29 cellular contexts compared by ENCODE assay signal in genomic region chr3:134495980-134496379, GRCh38.
"Had no signal": no experiment of that assay in that cellular context is flagged by ENCODE, and none has a peak within 500 bp of the region (broad histone marks: within the 10 kb centered on the region; RNA-seq: fewer than 3 reads in every experiment).

No MANE protein-coding gene starts in this region.

- H3K9me3 ChIP-seq: esophagus squamous epithelium, pancreas, prostate gland, sigmoid colon, uterus had no signal

- ATAC-seq: pancreas; stimulated activated memory B cell treated with anti-CD40 and anti-IgM and Interleukin-4, amounts not matched to agents 10 μg/mL and 1 μg/mL and 100 μg/mL, for 72 hours had no signal

- H3K9me3 Mint-ChIP-seq: endodermal cell had no signal

- H3K4me3 Mint-ChIP-seq: activated B cell treated with CpG ODN at 0.5 μM for 24 hours; activated CD8-positive, alpha-beta memory T cell treated with anti-CD3 and anti-CD28 coated beads, Interleukin-2, amount 10 ng/mL, durations not matched to agents 7 days and 5 days; activated CD8-positive, alpha-beta T cell treated with anti-CD3 and anti-CD28 coated beads for 36 hours; activated naive CD4-positive, alpha-beta T cell treated with anti-CD3 and anti-CD28 coated beads, Interleukin-2, amount 10 ng/mL, durations not matched to agents 7 days and 5 days; activated naive CD8-positive, alpha-beta T cell treated with anti-CD3 and anti-CD28 coated beads, Interleukin-2, amount 10 ng/mL, durations not matched to agents 7 days and 5 days; activated T-cell treated with anti-CD3 and anti-CD28 coated beads, Interleukin-2, amount 50 U/mL, for 72 hours; dendritic cell treated with granulocyte-macrophage colony-stimulating factor and Interleukin-4, amounts not matched to agents 40 ng/mL and 50 ng/mL, for 4 days; endodermal cell; naive B cell; stimulated activated memory B cell treated with anti-CD40 and anti-IgM and Interleukin-4, amounts not matched to agents 10 μg/mL and 1 μg/mL and 100 μg/mL, for 72 hours; stimulated activated naive CD8-positive, alpha-beta T cell treated with anti-CD3 and anti-CD28 coated beads, Interleukin-15, amount 100 ng/mL, for 72 hours; type B pancreatic cell had no signal

- H3K36me3 ChIP-seq: brain microvascular endothelial cell, prostate gland, uterus had no signal

- H3K4me2 ChIP-seq: smooth muscle cell had no signal

- H3K27ac ChIP-seq: brain microvascular endothelial cell, esophagus squamous epithelium, pancreas, prostate gland, sigmoid colon, uterus had no signal

- H3K4me3 ChIP-seq: esophagus squamous epithelium, pancreas, prostate gland, sigmoid colon, smooth muscle cell, uterus had no signal

- H3K4me1 ChIP-seq: pancreas, prostate gland, sigmoid colon, uterus had no signal

- H3K27ac Mint-ChIP-seq: activated B cell treated with CpG ODN at 0.5 μM for 24 hours; activated CD8-positive, alpha-beta memory T cell treated with anti-CD3 and anti-CD28 coated beads, Interleukin-2, amount 10 ng/mL, durations not matched to agents 7 days and 5 days; activated CD8-positive, alpha-beta T cell treated with anti-CD3 and anti-CD28 coated beads for 36 hours; activated naive CD4-positive, alpha-beta T cell treated with anti-CD3 and anti-CD28 coated beads, Interleukin-2, amount 10 ng/mL, durations not matched to agents 7 days and 5 days; activated T-cell treated with anti-CD3 and anti-CD28 coated beads, Interleukin-2, amount 50 U/mL, for 72 hours; dendritic cell treated with granulocyte-macrophage colony-stimulating factor and Interleukin-4, amounts not matched to agents 40 ng/mL and 50 ng/mL, for 4 days; endodermal cell; naive B cell; stimulated activated memory B cell treated with anti-CD40 and anti-IgM and Interleukin-4, amounts not matched to agents 10 μg/mL and 1 μg/mL and 100 μg/mL, for 72 hours; stimulated activated naive CD8-positive, alpha-beta T cell treated with anti-CD3 and anti-CD28 coated beads, Interleukin-15, amount 100 ng/mL, for 72 hours; type B pancreatic cell had no signal

- H3K27me3 ChIP-seq: brain microvascular endothelial cell, esophagus squamous epithelium, pancreas, sigmoid colon, uterus had no signal

- DNase-seq: activated B cell treated with CpG ODN at 0.5 μM for 24 hours; activated CD4-positive, alpha-beta T cell treated with anti-CD3 and anti-CD28 coated beads, Interleukin-2, amount 50 U/mL, for 1 hour; activated CD8-positive, alpha-beta memory T cell treated with anti-CD3 and anti-CD28 coated beads, Interleukin-2, amount 10 ng/mL, durations not matched to agents 7 days and 5 days; activated CD8-positive, alpha-beta T cell treated with anti-CD3 and anti-CD28 coated beads for 36 hours; activated effector memory CD4-positive, alpha-beta T cell treated with Interleukin-2 at 50 U/mL for 16 hours; activated naive CD4-positive, alpha-beta T cell treated with anti-CD3 and anti-CD28 coated beads, Interleukin-2, amount 10 ng/mL, durations not matched to agents 7 days and 5 days; activated naive CD8-positive, alpha-beta T cell treated with anti-CD3 and anti-CD28 coated beads, Interleukin-2, amount 10 ng/mL, durations not matched to agents 7 days and 5 days; activated T-cell treated with anti-CD3 and anti-CD28 coated beads, Interleukin-2, amount 50 U/mL, for 72 hours; brain microvascular endothelial cell; central memory CD4-positive, alpha-beta T cell; endodermal cell; esophagus squamous epithelium; left ventricle myocardium superior; naive B cell; nucleus accumbens; pancreas; retina; sigmoid colon; stimulated activated CD4-positive, alpha-beta T cell treated with anti-CD3 and anti-CD28 coated beads, Interleukin-1b, Interleukin-23, amount 100 ng/mL, for 48 hours; stimulated activated CD4-positive, alpha-beta T cell treated with anti-CD3 and anti-CD28 coated beads, Interleukin-4, amount 100 ng/mL, for 4 hours; stimulated activated CD8-positive, alpha-beta memory T cell treated with anti-CD3 and anti-CD28 coated beads, Interleukin-4, amount 100 ng/mL, for 48 hours; stimulated activated naive CD8-positive, alpha-beta T cell treated with anti-CD3 and anti-CD28 coated beads, Interleukin-15, amount 100 ng/mL, for 72 hours; substantia nigra; uterus had no signal

- H3K4me1 Mint-ChIP-seq: endodermal cell had no signal

- H3K27me3 Mint-ChIP-seq: activated B cell treated with CpG ODN at 0.5 μM for 24 hours; activated CD8-positive, alpha-beta memory T cell treated with anti-CD3 and anti-CD28 coated beads, Interleukin-2, amount 10 ng/mL, durations not matched to agents 7 days and 5 days; activated CD8-positive, alpha-beta T cell treated with anti-CD3 and anti-CD28 coated beads for 36 hours; activated naive CD4-positive, alpha-beta T cell treated with anti-CD3 and anti-CD28 coated beads, Interleukin-2, amount 10 ng/mL, durations not matched to agents 7 days and 5 days; activated naive CD8-positive, alpha-beta T cell treated with anti-CD3 and anti-CD28 coated beads, Interleukin-2, amount 10 ng/mL, durations not matched to agents 7 days and 5 days; dendritic cell treated with granulocyte-macrophage colony-stimulating factor and Interleukin-4, amounts not matched to agents 40 ng/mL and 50 ng/mL, for 4 days; naive B cell; stimulated activated memory B cell treated with anti-CD40 and anti-IgM and Interleukin-4, amounts not matched to agents 10 μg/mL and 1 μg/mL and 100 μg/mL, for 72 hours; stimulated activated naive CD8-positive, alpha-beta T cell treated with anti-CD3 and anti-CD28 coated beads, Interleukin-15, amount 100 ng/mL, for 72 hours; type B pancreatic cell had no signal
